In genomic region chr9:93600504-93600903, GRCh38 we compare ENCODE assay signal across 1 cellular context.
TF ChIP-seq lines count a peak whose summit lies in the region.

No MANE protein-coding gene starts in this region.

TF ChIP-seq in WTC11, 78 proteins besides CTCF, POLR2A, EP300 and RAD21 (continued from another document):
- TF ChIP-seq ZNF281 (CRISPR knock-in tag; IDR thresholded peaks at IDR 0.05) (peak; percentile 79; the same call in 1 of the 2 replicates), ESRRA (CRISPR knock-in tag; IDR thresholded peaks at IDR 0.05; ENCODE audit: borderline replicate concordance) (no peak), ZNF423 (CRISPR knock-in tag; IDR thresholded peaks at IDR 0.05) (no peak), HMGXB4 (CRISPR knock-in tag; IDR thresholded peaks at IDR 0.05) (no peak), ATF3 (CRISPR knock-in tag; conservative IDR thresholded peaks at IDR 0.05) (no peak), ELF4 (CRISPR knock-in tag; IDR thresholded peaks at IDR 0.05; ENCODE audit: low read depth) (no peak), ZNF263 (CRISPR knock-in tag; IDR thresholded peaks at IDR 0.05; ENCODE audit: low read depth) (no peak), ATF6 (CRISPR knock-in tag; IDR thresholded peaks at IDR 0.05) (no peak), ZBTB21 (CRISPR knock-in tag; IDR thresholded peaks at IDR 0.05; ENCODE audit: borderline replicate concordance) (no peak), ZBTB43 (CRISPR knock-in tag; IDR thresholded peaks at IDR 0.05) (no peak), ARID4B (CRISPR knock-in tag; IDR thresholded peaks at IDR 0.05; ENCODE audit: borderline replicate concordance) (no peak), OVOL2 (CRISPR knock-in tag; IDR thresholded peaks at IDR 0.05; ENCODE audit: borderline replicate concordance) (no peak), AFF4 (CRISPR knock-in tag; IDR thresholded peaks at IDR 0.05; ENCODE audit: borderline replicate concordance) (no peak), SOX15 (CRISPR knock-in tag; IDR thresholded peaks at IDR 0.05) (no peak), NR3C1 (CRISPR knock-in tag; conservative IDR thresholded peaks at IDR 0.05; ENCODE audit: low read depth) (no peak), NFE2L1 (CRISPR knock-in tag; IDR thresholded peaks at IDR 0.05) (no peak)
